ENCODE assay signal across 1 cellular context in genomic region chr20:50520222-50520877, GRCh38.
TF ChIP-seq lines count a peak whose summit lies in the region.

No MANE protein-coding gene starts in this region.

TF ChIP-seq in GM12878, 131 proteins besides CTCF, POLR2A, EP300 and RAD21 (continued from another document):
- TF ChIP-seq ZBTB11 (CRISPR knock-in tag; IDR thresholded peaks at IDR 0.05) = no peak
- TF ChIP-seq NFXL1 (IDR thresholded peaks at IDR 0.05; ENCODE audit: borderline replicate concordance) = no peak
- no peak for TF ChIP-seq NKRF (conservative IDR thresholded peaks at IDR 0.05)
- no peak for TF ChIP-seq KLF5 (IDR thresholded peaks at IDR 0.05; ENCODE audit: partially characterized antibody)
- TF ChIP-seq ZBTB4 (CRISPR knock-in tag; IDR thresholded peaks at IDR 0.05) = no peak
- no peak for TF ChIP-seq ASH2L (IDR thresholded peaks at IDR 0.05; ENCODE audit: borderline replicate concordance, low read depth)
- TF ChIP-seq SRF (IDR thresholded peaks at IDR 0.05; ENCODE audit: low read depth in 2 of 2, low read length in 2 of 2) = no peak
